1 cellular context compared by ENCODE assay signal in genomic region chr10:68302503-68302823, GRCh38.
TF ChIP-seq lines count a peak whose summit lies in the region.

No MANE protein-coding gene starts in this region.

TF ChIP-seq in HCT116, 20 proteins besides CTCF, POLR2A, EP300 and RAD21:
- TF ChIP-seq ZBTB33 (IDR thresholded peaks at IDR 0.05; ENCODE audit: extremely low read depth, insufficient replicate concordance, low read length) = no peak
- TF ChIP-seq TCF7L2 (IDR thresholded peaks at IDR 0.05; ENCODE audit: borderline replicate concordance, extremely low read depth, insufficient read depth, insufficient read length) = no peak
- TF ChIP-seq CEBPB (IDR thresholded peaks at IDR 0.05; ENCODE audit: low read depth) = no peak
- no peak for TF ChIP-seq EZH2phosphoT487 (IDR thresholded peaks at IDR 0.05; ENCODE audit: borderline replicate concordance)
- TF ChIP-seq YY1 (IDR thresholded peaks at IDR 0.05; ENCODE audit: extremely low read depth, insufficient replicate concordance, low read depth, low read length) = no peak
- TF ChIP-seq REST (IDR thresholded peaks at IDR 0.05; ENCODE audit: low read depth) = no peak
- no peak for TF ChIP-seq SIN3A (IDR thresholded peaks at IDR 0.05; ENCODE audit: low read depth)
- TF ChIP-seq CBX3 (IDR thresholded peaks at IDR 0.05; ENCODE audit: low read depth) = no peak
- no peak for TF ChIP-seq EZH2 (IDR thresholded peaks at IDR 0.05)
- TF ChIP-seq ATF3 (IDR thresholded peaks at IDR 0.05) = no peak
- no peak for TF ChIP-seq POLR2AphosphoS5 (IDR thresholded peaks at IDR 0.05; ENCODE audit: low read depth, low read length)
- no peak for TF ChIP-seq EGR1 (IDR thresholded peaks at IDR 0.05; ENCODE audit: low read depth)
- no peak for TF ChIP-seq ELF1 (IDR thresholded peaks at IDR 0.05; ENCODE audit: borderline replicate concordance, low read depth)
- TF ChIP-seq JUND (IDR thresholded peaks at IDR 0.05) = no peak
TF ChIP-seq in HCT116: peak in this region for 0.
